16 cellular contexts compared by ENCODE assay signal in genomic region chr3:189797103-189797850, GRCh38.
"Had no signal": no experiment of that assay in that cellular context is flagged by ENCODE, and none has a peak within 500 bp of the region (broad histone marks: within the 10 kb centered on the region; RNA-seq: fewer than 3 reads in every experiment).

No MANE protein-coding gene starts in this region.

- H3K9me3 ChIP-seq: gastrocnemius medialis, neutrophil, spleen had no signal

- H3K4me1 ChIP-seq: spleen had no signal

- FAIRE-seq: kidney had no signal

- H3K4me3 ChIP-seq: gastrocnemius medialis, spleen had no signal

- ATAC-seq: activated T-cell treated with anti-CD3 and anti-CD28 coated beads, Interleukin-2, amount 50 U/mL, for 72 hours; gastrocnemius medialis; left ventricle myocardium superior; right cardiac atrium had no signal

- DNase-seq: activated CD4-positive, alpha-beta T cell treated with anti-CD3 and anti-CD28 coated beads, Interleukin-2, amount 50 U/mL, for 48 hours; activated CD4-positive, CD25-positive, alpha-beta regulatory T cell treated with anti-CD3 and anti-CD28 coated beads, Interleukin-2, amount 50 U/mL, for 72 hours; activated gamma-delta T cell treated with Interleukin-2 at 50 U/mL for 16 hours; activated naive CD8-positive, alpha-beta T cell treated with anti-CD3 and anti-CD28 coated beads, Interleukin-2, amount 10 ng/mL, durations not matched to agents 7 days and 5 days; activated T-cell treated with anti-CD3 and anti-CD28 coated beads, Interleukin-2, amount 50 U/mL, for 72 hours; anterior cingulate cortex; gastrocnemius medialis; kidney; left ventricle myocardium superior; posterior cingulate gyrus; right cardiac atrium; spleen; stimulated activated CD4-positive, alpha-beta T cell treated with anti-CD3 and anti-CD28 coated beads, Interleukin-2, amount 100 ng/mL, for 24 hours; stimulated activated naive CD4-positive, alpha-beta T cell; substantia nigra had no signal

- H3K27me3 ChIP-seq: gastrocnemius medialis, neutrophil, spleen had no signal

- H3K27ac ChIP-seq: gastrocnemius medialis, neutrophil, spleen had no signal

- H3K36me3 ChIP-seq: gastrocnemius medialis, neutrophil, spleen had no signal
